ENCODE assay signal across 8 cellular contexts in the genomic region with DNA sequence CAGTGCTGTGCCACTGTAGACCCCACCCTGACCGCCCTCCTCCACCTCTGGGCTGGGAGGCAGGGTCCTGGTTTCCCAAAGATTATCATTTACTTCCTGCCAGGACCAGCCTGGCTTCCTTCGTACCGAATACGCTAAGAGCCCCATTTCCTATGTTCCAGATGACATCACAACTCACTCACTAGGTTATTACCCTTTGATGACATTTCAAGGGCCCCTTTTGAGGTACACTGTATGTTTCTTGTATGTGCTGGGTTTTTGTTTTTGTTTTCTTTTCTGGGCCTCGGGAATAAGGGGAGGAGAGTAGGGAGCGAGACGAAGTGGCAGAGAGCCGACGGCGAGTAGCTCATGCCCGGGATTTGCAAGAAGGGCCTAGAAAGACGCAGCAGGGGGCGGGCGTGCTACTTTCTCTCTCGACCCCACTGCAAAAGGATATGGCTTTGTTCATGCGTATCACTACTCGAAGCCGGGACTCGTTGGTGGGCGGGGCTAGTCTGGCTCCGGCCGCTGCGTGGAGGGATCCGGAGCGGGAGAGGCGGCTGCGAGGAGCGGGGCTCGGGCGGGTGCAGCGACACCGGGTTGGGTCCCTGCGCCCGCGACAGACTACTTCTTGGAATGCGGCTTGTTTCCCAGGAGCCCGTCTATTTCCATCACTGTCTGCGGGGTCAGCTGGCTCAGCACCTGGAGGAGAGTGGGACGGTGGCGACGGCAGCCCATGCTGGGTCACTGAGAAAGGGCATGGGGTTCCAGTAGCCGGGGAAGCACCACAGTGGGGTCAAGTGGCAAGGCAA. TPM values are rescaled to one million over a fixed set of nuclear protein-coding genes. Genes with fewer than 3 reads are reported as not detected.
DNase-seq lines count a peak whose midpoint lies in the region; ATAC-seq and TF ChIP-seq lines count a peak whose summit lies in the region.

No MANE protein-coding gene starts in this region.

- peaks cover 0 to 5% (median 0%) of the 10 kb centered on the region in 4 donors for H3K4me1 ChIP-seq in right lobe of liver

- H3K36me3 ChIP-seq in right lobe of liver, result no peaks in the 10 kb centered on the region

- H3K9me3 Mint-ChIP-seq in activated CD4-positive, alpha-beta memory T cell treated with anti-CD3 and anti-CD28 coated beads for 36 hours, result no peaks in the 10 kb centered on the region

- H3K27me3 ChIP-seq in right lobe of liver, result no peaks in the 10 kb centered on the region

- H3K9me3 ChIP-seq in right lobe of liver, result no peaks in the 10 kb centered on the region

- TF ChIP-seq POLR2A in right lobe of liver (IDR thresholded peaks at IDR 0.05), result peak; percentile 44

- H3K27me3 Mint-ChIP-seq in activated CD4-positive, alpha-beta memory T cell treated with anti-CD3 and anti-CD28 coated beads for 36 hours, result no peaks in the 10 kb centered on the region

- H3K4me3 Mint-ChIP-seq in activated CD4-positive, alpha-beta memory T cell treated with anti-CD3 and anti-CD28 coated beads for 36 hours, result peak overlapping the region; percentile 63

- ATAC-seq in right lobe of liver (peak; percentile 85 to 96 (median 94)), SK-N-SH treated with all-trans-retinoic acid at 6 μM for 48 hours (no peak), HG03045 (IDR thresholded peaks at IDR 0.05; ENCODE audit: unreplicated experiment) (no peak)

- POLR2A ChIA-PET in activated CD4-positive, alpha-beta memory T cell treated with anti-CD3 and anti-CD28 coated beads for 36 hours (lab: Charles Lee), result interaction anchor here (1.0 to 1.2 kb wide), 2 partner anchors 10 kb away, joined by 3 to 4 read pairs; partner anchors contain the start of genes CNTROB and TRAPPC1

- H3K36me3 Mint-ChIP-seq in activated CD4-positive, alpha-beta memory T cell treated with anti-CD3 and anti-CD28 coated beads for 36 hours, result no peaks in the 10 kb centered on the region

- peak overlapping the region; percentile 77 for H3K27ac Mint-ChIP-seq in activated CD4-positive, alpha-beta memory T cell treated with anti-CD3 and anti-CD28 coated beads for 36 hours

- DNase-seq in NCI-H2029 (lab: John Stamatoyannopoulos, UW) (peak; percentile 45), NCI-H2029 treated with DMSO at 0.1 percent for 48 hours (lab: John Stamatoyannopoulos, UW) (no peak), dermis blood vessel endothelial cell (peak; percentile 86), right lobe of liver (peak; percentile 77 to 83 (median 82))
- DNase-seq in activated CD4-positive, alpha-beta memory T cell treated with anti-CD3 and anti-CD28 coated beads for 36 hours, result peak; percentile 88
- DNase-seq in stimulated activated CD4-positive, alpha-beta T cell treated with anti-CD3 and anti-CD28 coated beads, Interleukin-2, amount 100 ng/mL, for 4 hours (ENCODE audit: low read depth), result peak; percentile 73

- intact Hi-C loops in activated CD4-positive, alpha-beta memory T cell treated with anti-CD3 and anti-CD28 coated beads for 36 hours (cut with micrococcal nuclease), result no loop called here
- intact Hi-C loops in right lobe of liver (cut with DNase I), result no loop called here

- peak overlapping the region in 2 of 3 donors; percentile 38 to 43 for H3K27ac ChIP-seq in right lobe of liver

- no peak for TF ChIP-seq CTCF in right lobe of liver (IDR thresholded peaks at IDR 0.05)

- H3K4me3 ChIP-seq in right lobe of liver, result peak overlapping the region; percentile 23 to 46 (median 33)

- CTCF ChIA-PET in activated CD4-positive, alpha-beta memory T cell treated with anti-CD3 and anti-CD28 coated beads for 36 hours (lab: Charles Lee), result interaction anchor here (1.0 to 1.7 kb wide), 6 partner anchors 9 to 134 kb away, joined by 4 to 6 read pairs (median 4); partner anchors contain the start of gene TRAPPC1

- H3K4me1 Mint-ChIP-seq in activated CD4-positive, alpha-beta memory T cell treated with anti-CD3 and anti-CD28 coated beads for 36 hours (ENCODE audit: low read depth), result peaks cover 19% of the 10 kb centered on the region

- whole genome bisulfite sequencing in right lobe of liver (ENCODE audit: insufficient coverage, low coverage, low lambda C conversion rate, missing lambda C conversion rate), result 27% methylated on average over 31 of the region's 42 CpGs

TF ChIP-seq in SK-N-SH treated with all-trans-retinoic acid at 6 μM for 48 hours, 23 proteins besides CTCF, POLR2A, EP300 and RAD21:
- TF ChIP-seq ZNF70 (CRISPR knock-in tag; IDR thresholded peaks at IDR 0.05), result no peak
- no peak for TF ChIP-seq ESRRG (CRISPR knock-in tag; IDR thresholded peaks at IDR 0.05)
- no peak for TF ChIP-seq PATZ1 (CRISPR knock-in tag; IDR thresholded peaks at IDR 0.05; ENCODE audit: borderline replicate concordance)
- no peak for TF ChIP-seq ZNF565 (CRISPR knock-in tag; conservative IDR thresholded peaks at IDR 0.05; ENCODE audit: low read depth)
- TF ChIP-seq GLIS3 (CRISPR knock-in tag; IDR thresholded peaks at IDR 0.05), result no peak
TF ChIP-seq in SK-N-SH treated with all-trans-retinoic acid at 6 μM for 48 hours: peak in this region for 0.

RNA-seq across cellular contexts. Expression of gene RNF227, which starts 6.6 kb away (rescaled TPM):
- 1 to 10 TPM; 2.7 to 3.3 TPM for total RNA-seq in activated CD4-positive, alpha-beta memory T cell treated with anti-CD3 and anti-CD28 coated beads for 36 hours
- total RNA-seq in dermis blood vessel endothelial cell (1.6 and 3.1 TPM in 2 replicates), right lobe of liver (under 1 TPM; 0.18 to 0.70 (median 0.46) TPM)

RNA-seq across cellular contexts. Expression of gene KCNAB3, which starts 7.0 kb away (rescaled TPM):
- 1 to 10 TPM; 4.9 to 5.3 TPM for total RNA-seq in activated CD4-positive, alpha-beta memory T cell treated with anti-CD3 and anti-CD28 coated beads for 36 hours
- 0.05 and 0.68 TPM in 2 replicates for total RNA-seq in dermis blood vessel endothelial cell
- 1 to 10 TPM in 3 of 6 experiments, under 1 TPM in 2, not detected in 1; 0.61 to 2.9 (median 1.0) TPM for total RNA-seq in right lobe of liver

RNA-seq across cellular contexts. Expression of gene TRAPPC1, which starts 9.1 kb away (rescaled TPM):
- 100 to 1,000 TPM; 197 to 201 TPM for total RNA-seq in activated CD4-positive, alpha-beta memory T cell treated with anti-CD3 and anti-CD28 coated beads for 36 hours
- 46.1 and 67.5 TPM in 2 replicates for total RNA-seq in dermis blood vessel endothelial cell
- 10 to 100 TPM; 43.7 to 57.1 (median 48.3) TPM for total RNA-seq in right lobe of liver

RNA-seq across cellular contexts. Expression of gene CNTROB, which starts 9.3 kb away (rescaled TPM):
- total RNA-seq in activated CD4-positive, alpha-beta memory T cell treated with anti-CD3 and anti-CD28 coated beads for 36 hours, result 10 to 100 TPM; 45.9 to 50.1 TPM
- total RNA-seq in dermis blood vessel endothelial cell (17.4 and 21.8 TPM in 2 replicates), right lobe of liver (10 to 100 TPM in 2 of 6 experiments, 1 to 10 TPM in 4; 7.3 to 12.7 (median 9.4) TPM)

RNA-seq across cellular contexts. Expression of gene CHD3, which starts 34.1 kb away (rescaled TPM):
- total RNA-seq in activated CD4-positive, alpha-beta memory T cell treated with anti-CD3 and anti-CD28 coated beads for 36 hours, result 100 to 1,000 TPM; 120 to 133 TPM
- total RNA-seq in dermis blood vessel endothelial cell (108 and 132 TPM in 2 replicates), right lobe of liver (1 to 10 TPM; 3.2 to 7.2 (median 5.1) TPM)

Comparison
In these comparisons a context has a peak if more than half of its experiments do, and no peak if none do; other contexts are left out.
1. ATAC-seq: peak in right lobe of liver (4 of 4); none in SK-N-SH treated with all-trans-retinoic acid at 6 μM for 48 hours (single experiment) and HG03045 (single experiment).